ENCODE assay signal across 13 cellular contexts in genomic region chr20:24984963-24985640, GRCh38. TPM values are rescaled to one million over a fixed set of nuclear protein-coding genes. Genes with fewer than 3 reads are reported as not detected.
DNase-seq lines count a peak whose midpoint lies in the region; ATAC-seq and TF ChIP-seq lines count a peak whose summit lies in the region.
"Had no signal": no experiment of that assay in that cellular context is flagged by ENCODE, and none has a peak within 500 bp of the region (broad histone marks: within the 10 kb centered on the region; RNA-seq: fewer than 3 reads in every experiment).

No MANE protein-coding gene starts in this region.

- peaks cover 0 to 7% of the 10 kb centered on the region in 2 experiments for H3K9me3 ChIP-seq in CD4-positive, CD25-positive, alpha-beta regulatory T cell (ENCODE audit: control insufficient read depth in 2 of 2, low read length in 2 of 2)
- H3K9me3 ChIP-seq in H9 (ENCODE audit: control insufficient read depth, low read depth, low read length): peaks cover 8% of the 10 kb centered on the region
- no peaks in the 10 kb centered on the region for H3K9me3 ChIP-seq in sigmoid colon

- H3K4me3 Mint-ChIP-seq in CD4-positive, CD25-positive, alpha-beta regulatory T cell: peak overlapping the region in 1 of 4 donors; percentile 63
- H3K4me3 Mint-ChIP-seq in H9: no peak overlapping the region
- no peak overlapping the region for H3K4me3 Mint-ChIP-seq in endothelial cell (ENCODE audit: unreplicated experiment)

- no peaks in the 10 kb centered on the region for H3K23me2 ChIP-seq in H9 (ENCODE audit: insufficient read length, low read depth, low read length, poor library complexity, severe bottlenecking)

- H3K4me3 ChIP-seq in CD4-positive, CD25-positive, alpha-beta regulatory T cell (ENCODE audit: low read depth, low read length): no peak overlapping the region
- H3K4me3 ChIP-seq in sigmoid colon: no peak overlapping the region
- H3K4me3 ChIP-seq: PC-9 had no signal

- DNase-seq in CD4-positive, CD25-positive, alpha-beta regulatory T cell: no peak
- DNase-seq in H9 (peak; percentile 3), endothelial cell (ENCODE audit: low spot score) (no peak), sigmoid colon (peak; percentile 57), foreskin melanocyte (no peak), NK-92 (lab: John Stamatoyannopoulos, UW; ENCODE audit: unreplicated experiment) (no peak), NCI-H2171 treated with DMSO at 0.1 percent for 48 hours (lab: John Stamatoyannopoulos, UW) (no peak)
- DNase-seq: activated CD4-positive, alpha-beta T cell treated with anti-CD3 and anti-CD28 coated beads for 48 hours; NCI-H1105 treated with DMSO at 0.1 percent for 48 hours; PC-9; stimulated activated CD4-positive, alpha-beta T cell treated with anti-CD3 and anti-CD28 coated beads, Interleukin-4, amount 100 ng/mL, for 4 hours; stimulated activated naive CD8-positive, alpha-beta T cell treated with anti-CD3 and anti-CD28 coated beads, Interleukin-15, Interleukin-2, amounts not matched to agents 100 U/mL and 50 U/mL, for 24 hours had no signal

- H3K27me3 Mint-ChIP-seq in CD4-positive, CD25-positive, alpha-beta regulatory T cell: no peaks in the 10 kb centered on the region
- H3K27me3 Mint-ChIP-seq in H9 (ENCODE audit: low read depth) (no peaks in the 10 kb centered on the region), endothelial cell (ENCODE audit: unreplicated experiment) (peaks cover 6% of the 10 kb centered on the region)

- H3K27ac Mint-ChIP-seq in CD4-positive, CD25-positive, alpha-beta regulatory T cell: peak overlapping the region in 2 of 3 donors; percentile 44 to 78
- H3K27ac Mint-ChIP-seq in H9 (no peak overlapping the region), endothelial cell (ENCODE audit: unreplicated experiment) (peak overlapping the region; percentile 37)

- WGBS in H9 (ENCODE audit: extremely low coverage, insufficient read length, low lambda C conversion rate): no CpG with 5 or more reads among the region's 3 CpGs
- 15 to 46% methylated on average over 3 of the region's 3 CpGs for WGBS in sigmoid colon, 2 donors

- no peak for ATAC-seq in CD4-positive, CD25-positive, alpha-beta regulatory T cell (ENCODE audit: low read depth in 2 of 2)
- ATAC-seq: stimulated activated naive CD8-positive, alpha-beta T cell treated with anti-CD3 and anti-CD28 coated beads, Interleukin-15, Interleukin-2, amounts not matched to agents 100 U/mL and 50 U/mL, for 24 hours had no signal

- TF ChIP-seq CTCF in H9 (conservative IDR thresholded peaks at IDR 0.05) (no peak), endothelial cell (IDR thresholded peaks at IDR 0.05; ENCODE audit: unreplicated experiment) (no peak), sigmoid colon (IDR thresholded peaks at IDR 0.05) (no peak)

- peaks cover 25 to 59% (median 43%) of the 10 kb centered on the region in 4 donors for H3K4me1 Mint-ChIP-seq in CD4-positive, CD25-positive, alpha-beta regulatory T cell
- no peaks in the 10 kb centered on the region for H3K4me1 Mint-ChIP-seq in H9
- H3K4me1 Mint-ChIP-seq in endothelial cell (ENCODE audit: unreplicated experiment): peaks cover 48% of the 10 kb centered on the region

- no peak overlapping the region for H2BK15ac ChIP-seq in H9 (ENCODE audit: low read depth, low read length)

- H3K27ac ChIP-seq in CD4-positive, CD25-positive, alpha-beta regulatory T cell (ENCODE audit: insufficient read depth, low read length, poor library complexity, severe bottlenecking): no peak overlapping the region
- H3K27ac ChIP-seq in H9 (ENCODE audit: insufficient read length, low read depth, low read length) (no peak overlapping the region), sigmoid colon (no peak overlapping the region)
- H3K27ac ChIP-seq: PC-9 had no signal

- TF ChIP-seq EP300 in sigmoid colon (IDR thresholded peaks at IDR 0.05): no peak

- peaks cover 37% of the 10 kb centered on the region for H3K36me3 ChIP-seq in CD4-positive, CD25-positive, alpha-beta regulatory T cell (ENCODE audit: control insufficient read depth, insufficient read depth, low read length)
- H3K36me3 ChIP-seq in sigmoid colon: peaks cover 0 to 30% (median 5%) of the 10 kb centered on the region in 4 donors

- H3K14ac ChIP-seq in H9 (ENCODE audit: insufficient read depth, low read length): no peak overlapping the region

- peaks cover 3% of the 10 kb centered on the region for H3K79me1 ChIP-seq in H9 (ENCODE audit: insufficient read depth, low read depth, low read length, poor library complexity, severe bottlenecking)

- H3K27me3 ChIP-seq in CD4-positive, CD25-positive, alpha-beta regulatory T cell (ENCODE audit: control insufficient read depth, insufficient read depth, low read length): no peaks in the 10 kb centered on the region
- no peaks in the 10 kb centered on the region for H3K27me3 ChIP-seq in H9 (ENCODE audit: insufficient read depth, low read length)
- H3K27me3 ChIP-seq in sigmoid colon: no peaks in the 10 kb centered on the region

- no peak overlapping the region for H2BK20ac ChIP-seq in H9 (ENCODE audit: low read depth, low read length, poor library complexity, severe bottlenecking)

- H3K4me2 ChIP-seq in H9 (ENCODE audit: insufficient read depth, insufficient read length, low read length): no peak overlapping the region
- H3K4me2 ChIP-seq: PC-9 had no signal

- intact Hi-C loops in sigmoid colon (cut with DNase I): no loop called here

- H2AK5ac ChIP-seq in H9 (ENCODE audit: insufficient read length, low read length): no peak overlapping the region

- H4K20me1 ChIP-seq in H9 (ENCODE audit: control insufficient read depth, insufficient read depth, insufficient read length): no peaks in the 10 kb centered on the region

- no peak overlapping the region for H4K5ac ChIP-seq in H9 (ENCODE audit: insufficient read length, low read depth, low read length)

- H3T11ph ChIP-seq in H9 (ENCODE audit: low read length): no peak overlapping the region

- H3K56ac ChIP-seq in H9 (ENCODE audit: insufficient read length, low read depth, low read length): no peak overlapping the region

- H3K9ac ChIP-seq in H9 (ENCODE audit: extremely low read depth, insufficient read length, low read length): no peak overlapping the region

- no peak overlapping the region for H2BK5ac ChIP-seq in H9 (ENCODE audit: insufficient read length, low read length)

- H2BK12ac ChIP-seq in H9 (ENCODE audit: insufficient read length, low read depth, low read length): no peak overlapping the region

- H4K8ac ChIP-seq in H9 (replicated peaks; ENCODE audit: insufficient read length, low read depth, low read length): no peak overlapping the region

- no peak for TF ChIP-seq POLR2A in sigmoid colon (IDR thresholded peaks at IDR 0.05)

- H4K91ac ChIP-seq in H9 (ENCODE audit: insufficient read length, low read depth, low read length): no peak overlapping the region

- H2AFZ ChIP-seq in H9 (ENCODE audit: low read length): no peak overlapping the region
- H2AFZ ChIP-seq: PC-9 had no signal

- H3K4me1 ChIP-seq in CD4-positive, CD25-positive, alpha-beta regulatory T cell (ENCODE audit: control insufficient read depth, insufficient read depth, low read length, poor library complexity, severe bottlenecking): peaks cover 5% of the 10 kb centered on the region
- H3K4me1 ChIP-seq in H9 (ENCODE audit: insufficient read depth, low read length) (no peaks in the 10 kb centered on the region), sigmoid colon (peaks cover 0 to under 1% (median 0%) of the 10 kb centered on the region in 4 donors)

- peaks cover 46% of the 10 kb centered on the region for H3K36me3 Mint-ChIP-seq in CD4-positive, CD25-positive, alpha-beta regulatory T cell
- H3K36me3 Mint-ChIP-seq in H9 (ENCODE audit: insufficient read depth in 1 of 3, low read depth in 3 of 3) (peaks cover 30 to 38% (median 35%) of the 10 kb centered on the region in 3 experiments), endothelial cell (ENCODE audit: low read depth, unreplicated experiment) (peaks cover 21% of the 10 kb centered on the region)

- H3K23ac ChIP-seq in H9 (ENCODE audit: insufficient read length, low read depth, low read length): no peak overlapping the region

- no peak overlapping the region for H3K18ac ChIP-seq in H9 (ENCODE audit: insufficient read length, low read depth, low read length)

- no peak overlapping the region for H3K4ac ChIP-seq in H9 (ENCODE audit: low read depth, low read length)

- H2BK120ac ChIP-seq in H9 (ENCODE audit: low read depth, low read length, poor library complexity, severe bottlenecking): no peak overlapping the region

- peaks cover 8% of the 10 kb centered on the region; the same call in 1 of the 2 replicates for H3K79me2 ChIP-seq in H9 (ENCODE audit: insufficient read depth, low read length)

- peaks cover 0 to under 1% (median 0%) of the 10 kb centered on the region in 7 donors for H3K9me3 Mint-ChIP-seq in CD4-positive, CD25-positive, alpha-beta regulatory T cell
- H3K9me3 Mint-ChIP-seq in H9 (peaks cover 1 to 12% of the 10 kb centered on the region in 2 experiments), endothelial cell (ENCODE audit: unreplicated experiment) (peaks cover 1% of the 10 kb centered on the region)

RNA-seq across cellular contexts. Expression of gene APMAP, which starts 7.4 kb away (rescaled TPM):
- total RNA-seq in CD4-positive, CD25-positive, alpha-beta regulatory T cell: 28.2 TPM
- polyA plus RNA-seq in CD4-positive, CD25-positive, alpha-beta regulatory T cell: 10 to 100 TPM; 68.4 to 83.2 (median 72.4) TPM
- 67.8 and 69.1 TPM in 2 replicates for total RNA-seq in H9 (2021)
- 95.2 TPM for total RNA-seq in endothelial cell (ENCODE audit: unreplicated experiment)
- 10 to 100 TPM; 22.7 to 35.3 (median 28.9) TPM for total RNA-seq in sigmoid colon
- polyA plus RNA-seq in sigmoid colon: 10 to 100 TPM in 2 of 3 donors, 1 to 10 TPM in 1; 9.6 to 55.8 (median 25.2) TPM

RNA-seq across cellular contexts. Expression of gene CST7, which starts 36.0 kb away (rescaled TPM):
- 30.7 TPM for total RNA-seq in CD4-positive, CD25-positive, alpha-beta regulatory T cell
- 100 to 1,000 TPM in 3 of 4 donors, 10 to 100 TPM in 1; 56.7 to 208 (median 161) TPM for polyA plus RNA-seq in CD4-positive, CD25-positive, alpha-beta regulatory T cell
- total RNA-seq in H9 (2021) (not detected in 2 replicates), endothelial cell (ENCODE audit: unreplicated experiment) (not detected), sigmoid colon (1 to 10 TPM in 1 of 4 donors, under 1 TPM in 2, not detected in 1; 0.66 to 3.5 (median 0.71) TPM)
- 10 to 100 TPM in 1 of 3 donors, 1 to 10 TPM in 2; 3.9 to 10.4 (median 4.2) TPM for polyA plus RNA-seq in sigmoid colon
- total RNA-seq: fibroblast of lung, PC-9 had no signal
- polyA plus RNA-seq: fibroblast of lung had no signal

Comparison
In these comparisons a context has a peak if more than half of its experiments do, and no peak if none do; other contexts are left out.
1. DNase-seq: peak in H9 (single experiment) and sigmoid colon (single experiment); none in CD4-positive, CD25-positive, alpha-beta regulatory T cell (0 of 3), endothelial cell (single experiment), foreskin melanocyte (single experiment), NK-92 (single experiment) and NCI-H2171 treated with DMSO at 0.1 percent for 48 hours (single experiment).
2. H3K27ac Mint-ChIP-seq: peak in CD4-positive, CD25-positive, alpha-beta regulatory T cell (2 of 3) and endothelial cell (single experiment); none in H9 (0 of 3).